Comparison of ENCODE assay signal across 19 cellular contexts in the genomic region with DNA sequence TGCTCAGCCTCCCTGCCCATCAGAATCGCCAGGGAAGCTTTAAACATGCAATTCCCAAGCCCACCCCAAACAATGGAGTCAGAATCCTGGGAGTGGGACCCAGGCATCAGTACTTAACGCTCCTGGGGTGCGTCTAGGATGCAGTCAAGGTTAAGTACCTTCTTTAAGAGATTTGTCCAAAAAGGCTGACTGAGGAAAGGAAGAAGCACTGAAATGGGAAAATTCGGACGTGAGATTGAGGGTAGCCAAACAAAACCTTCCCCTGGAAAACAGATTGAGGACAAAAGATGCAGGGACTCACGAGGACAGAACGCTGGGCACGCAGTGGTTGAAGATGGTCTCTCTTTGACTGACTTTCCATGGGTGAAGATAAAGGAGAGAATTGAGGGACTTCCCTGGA.
DNase-seq lines count a peak whose midpoint lies in the region; ATAC-seq and TF ChIP-seq lines count a peak whose summit lies in the region.
"Had no signal": no experiment of that assay in that cellular context is flagged by ENCODE, and none has a peak within 500 bp of the region (broad histone marks: within the 10 kb centered on the region; RNA-seq: fewer than 3 reads in every experiment).

No MANE protein-coding gene starts in this region.

- H3K36me3 Mint-ChIP-seq in GM23338 (ENCODE audit: low read depth) (no peaks in the 10 kb centered on the region), endodermal cell (ENCODE audit: low read depth) (no peaks in the 10 kb centered on the region), osteocyte (ENCODE audit: unreplicated experiment) (no peaks in the 10 kb centered on the region)
- H3K36me3 Mint-ChIP-seq: CD14-positive monocyte; CD4-positive, alpha-beta memory T cell had no signal

- peak; percentile 28 for DNase-seq in activated CD8-positive, alpha-beta memory T cell treated with anti-CD3 and anti-CD28 coated beads for 24 hours
- no peak for DNase-seq in activated CD8-positive, alpha-beta memory T cell treated with anti-CD3 and anti-CD28 coated beads, Interleukin-2, amount 50 U/mL, for 48 hours
- DNase-seq in GM23338 (ENCODE audit: low spot score) (no peak), endodermal cell (peak; percentile 20), osteocyte (ENCODE audit: extremely low spot score, unreplicated experiment) (peak; percentile 44), left colon (no peak), posterior vena cava (ENCODE audit: low spot score) (no peak)
- DNase-seq: 8988T; CD4-positive, alpha-beta memory T cell; DMS153; DMS79; GDM1; GM23248; H7; HFFc6 had no signal

- 82 to 88% methylated on average over 5 to 8 of the region's 8 CpGs for WGBS in endodermal cell (ENCODE audit: insufficient coverage in 1 of 2, insufficient read length in 1 of 2), 2 experiments

- H3K9me3 Mint-ChIP-seq in GM23338: no peaks in the 10 kb centered on the region
- no peaks in the 10 kb centered on the region for H3K9me3 Mint-ChIP-seq in endodermal cell
- no peaks in the 10 kb centered on the region for H3K9me3 Mint-ChIP-seq in osteocyte (ENCODE audit: unreplicated experiment)
- H3K9me3 Mint-ChIP-seq: CD14-positive monocyte; CD4-positive, alpha-beta memory T cell; HFFc6 had no signal

- H3K4me1 ChIP-seq in GM23338 (ENCODE audit: insufficient read depth): no peaks in the 10 kb centered on the region
- no peaks in the 10 kb centered on the region for H3K4me1 ChIP-seq in endodermal cell (ENCODE audit: control insufficient read depth, insufficient read depth, low read length)

- H3K36me3 ChIP-seq in GM23338 (ENCODE audit: insufficient read depth): no peaks in the 10 kb centered on the region
- H3K36me3 ChIP-seq in endodermal cell (ENCODE audit: control insufficient read depth, insufficient read depth, low read length): no peaks in the 10 kb centered on the region
- H3K36me3 ChIP-seq: BLaER1 had no signal

- H3K9me2 ChIP-seq in GM23338 (ENCODE audit: insufficient read depth): 0 out of 2 replicates have a peak, but pooled peaks cover 7% of the 10 kb centered on the region

- ATAC-seq in GM23338 (no peak), HG03378 (IDR thresholded peaks at IDR 0.05; ENCODE audit: unreplicated experiment) (no peak), left colon (no peak)
- ATAC-seq: HCT116 had no signal

- H3F3A ChIP-seq in GM23338 (replicated peaks; ENCODE audit: low read depth): no peaks in the 10 kb centered on the region

- H3K27me3 Mint-ChIP-seq in GM23338 (ENCODE audit: insufficient read depth, low read depth, poor library complexity): peaks cover 5% of the 10 kb centered on the region
- H3K27me3 Mint-ChIP-seq in endodermal cell (ENCODE audit: insufficient read depth): no peaks in the 10 kb centered on the region
- peaks cover 11% of the 10 kb centered on the region for H3K27me3 Mint-ChIP-seq in osteocyte (ENCODE audit: unreplicated experiment)

- no peak overlapping the region for H3K4me2 ChIP-seq in GM23338
- H3K4me2 ChIP-seq: BLaER1 had no signal

- H3K27ac Mint-ChIP-seq in GM23338 (no peak overlapping the region), endodermal cell (no peak overlapping the region), osteocyte (ENCODE audit: unreplicated experiment) (no peak overlapping the region)
- H3K27ac Mint-ChIP-seq: CD4-positive, alpha-beta memory T cell; HFFc6 had no signal

- peak overlapping the region; percentile 81 for H2AFZ ChIP-seq in GM23338
- H2AFZ ChIP-seq: GM23248 had no signal

- no peaks in the 10 kb centered on the region for H3K79me2 ChIP-seq in GM23338 (replicated peaks; ENCODE audit: insufficient read depth)

- no peak overlapping the region for H3K4me3 ChIP-seq in GM23338
- no peak overlapping the region for H3K4me3 ChIP-seq in endodermal cell (ENCODE audit: low read length)
- H3K4me3 ChIP-seq: BLaER1, GM23248 had no signal

- no peak overlapping the region for H3K9ac ChIP-seq in endodermal cell (ENCODE audit: extremely low read depth, low read length, poor library complexity, severe bottlenecking)
- H3K9ac ChIP-seq: BLaER1, GM23248 had no signal

- H3K27ac ChIP-seq in GM23338 (ENCODE audit: low read depth) (no peak overlapping the region), endodermal cell (ENCODE audit: low read depth, low read length) (no peak overlapping the region)
- H3K27ac ChIP-seq: BLaER1, GM23248 had no signal

- no peaks in the 10 kb centered on the region for H3K27me3 ChIP-seq in GM23338 (ENCODE audit: insufficient read depth)
- H3K27me3 ChIP-seq in endodermal cell (ENCODE audit: control insufficient read depth, insufficient read depth, low read length, poor library complexity, severe bottlenecking): no peaks in the 10 kb centered on the region
- H3K27me3 ChIP-seq: BLaER1 had no signal

- no peaks in the 10 kb centered on the region for H3K9me3 ChIP-seq in endodermal cell (ENCODE audit: control insufficient read depth, low read length)

- H4K20me1 ChIP-seq in GM23338 (replicated peaks; ENCODE audit: insufficient read depth): no peaks in the 10 kb centered on the region
- H4K20me1 ChIP-seq: BLaER1 had no signal

- no peaks in the 10 kb centered on the region for H3K4me1 Mint-ChIP-seq in GM23338
- H3K4me1 Mint-ChIP-seq in endodermal cell: peaks cover 8% of the 10 kb centered on the region
- H3K4me1 Mint-ChIP-seq in osteocyte (ENCODE audit: unreplicated experiment): no peaks in the 10 kb centered on the region
- H3K4me1 Mint-ChIP-seq: CD14-positive monocyte; CD4-positive, alpha-beta memory T cell had no signal

- TF ChIP-seq CTCF in GM23338 (conservative IDR thresholded peaks at IDR 0.05; ENCODE audit: low read depth in 2 of 2) (no peak), endodermal cell (conservative IDR thresholded peaks at IDR 0.05) (no peak), osteocyte (IDR thresholded peaks at IDR 0.05) (no peak)

- intact Hi-C loops in left colon (cut with DNase I, micrococcal nuclease): no loop called here
- intact Hi-C loops in posterior vena cava (cut with DNase I): no loop called here

- H3K4me3 Mint-ChIP-seq in GM23338 (no peak overlapping the region), endodermal cell (no peak overlapping the region), osteocyte (ENCODE audit: unreplicated experiment) (no peak overlapping the region)
- H3K4me3 Mint-ChIP-seq: CD14-positive monocyte; CD4-positive, alpha-beta memory T cell; HFFc6 had no signal

TF ChIP-seq in GM23338, 12 proteins besides CTCF, POLR2A, EP300 and RAD21 (continues in another document):
- TF ChIP-seq POLR2AphosphoS5 (IDR thresholded peaks at IDR 0.05; ENCODE audit: low read depth): no peak
- no peak for TF ChIP-seq ZNF114 (CRISPR knock-in tag; IDR thresholded peaks at IDR 0.05)
- no peak for TF ChIP-seq STAT1 (IDR thresholded peaks at IDR 0.05; ENCODE audit: unreplicated experiment)
- no peak for TF ChIP-seq ZNF331 (CRISPR knock-in tag; IDR thresholded peaks at IDR 0.05; ENCODE audit: low read depth)
- TF ChIP-seq REST (IDR thresholded peaks at IDR 0.05; ENCODE audit: unreplicated experiment): no peak
- TF ChIP-seq ETS1 (IDR thresholded peaks at IDR 0.05): no peak
- TF ChIP-seq CREB1 (CRISPR knock-in tag; IDR thresholded peaks at IDR 0.05; ENCODE audit: low read depth): no peak
- no peak for TF ChIP-seq EZH2 (IDR thresholded peaks at IDR 0.05; ENCODE audit: low read depth, unreplicated experiment)

Comparison
In these comparisons a context has a peak if more than half of its experiments do, and no peak if none do; other contexts are left out.
1. DNase-seq: peak in activated CD8-positive, alpha-beta memory T cell treated with anti-CD3 and anti-CD28 coated beads for 24 hours (single experiment), endodermal cell (single experiment) and osteocyte (single experiment); none in activated CD8-positive, alpha-beta memory T cell treated with anti-CD3 and anti-CD28 coated beads, Interleukin-2, amount 50 U/mL, for 48 hours (single experiment), GM23338 (single experiment), left colon (0 of 2) and posterior vena cava (single experiment).